12 cellular contexts compared by ENCODE assay signal in genomic region chr12:109275173-109275572, GRCh38. TPM values are rescaled to one million over a fixed set of nuclear protein-coding genes. Genes with fewer than 3 reads are reported as not detected.
"Had no signal": no experiment of that assay in that cellular context is flagged by ENCODE, and none has a peak within 500 bp of the region (broad histone marks: within the 10 kb centered on the region; RNA-seq: fewer than 3 reads in every experiment).

No MANE protein-coding gene starts in this region.

- FAIRE-seq: H1, H54 had no signal

- H3K36me3 ChIP-seq: HAP-1 had no signal

- H3K27ac ChIP-seq: GM23248 had no signal

- H3K4me3 ChIP-seq: GM23248, GM23338, HAP-1 had no signal

- H3K4me2 ChIP-seq: GM23338 had no signal

- H3K9ac ChIP-seq: GM23248 had no signal

- DNase-seq: GM23248, GOT3, H7, H9, HCEC 1CT, HFFc6 had no signal

- H3K9me3 ChIP-seq: HAP-1 had no signal

- H3K4me1 ChIP-seq: HAP-1 had no signal

- ATAC-seq: GM23338, HCT116 had no signal

- H2AFZ ChIP-seq: GM23248, GM23338 had no signal

RNA-seq across cellular contexts. Expression of gene FOXN4, which starts 33.9 kb away (rescaled TPM):
- total RNA-seq: GM23248, H4, HFFc6 had no signal
- polyA plus RNA-seq: GM23248 had no signal
